In the genomic region with DNA sequence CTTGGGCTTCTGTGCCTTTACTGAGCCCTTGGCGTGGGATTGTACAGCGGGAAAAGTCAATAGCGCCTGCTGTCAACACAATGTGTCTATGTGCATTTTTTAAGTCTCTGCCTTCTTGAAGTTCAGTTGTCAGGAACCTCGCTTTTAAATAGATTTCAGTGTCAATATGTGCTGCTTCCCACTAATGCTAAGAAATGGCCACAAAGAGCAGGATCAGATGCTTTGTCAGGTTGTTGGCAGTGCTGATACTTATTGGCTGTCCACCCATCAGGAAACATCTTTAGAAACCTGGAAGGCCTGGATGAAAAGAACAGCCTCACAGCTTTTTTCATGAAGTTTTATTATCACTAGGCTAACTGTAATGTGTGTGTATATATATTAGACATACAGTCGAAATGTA, we compare ENCODE assay signal across 32 cellular contexts.
"Had no signal": no experiment of that assay in that cellular context is flagged by ENCODE, and none has a peak within 500 bp of the region (broad histone marks: within the 10 kb centered on the region; RNA-seq: fewer than 3 reads in every experiment).

No MANE protein-coding gene starts in this region.

- DNase-seq: activated CD4-positive, alpha-beta memory T cell treated with anti-CD3 and anti-CD28 coated beads, Interleukin-2, amount 10 ng/mL, durations not matched to agents 7 days and 5 days; activated CD4-positive, alpha-beta T cell treated with anti-CD3 and anti-CD28 coated beads for 1 hour; activated CD4-positive, alpha-beta T cell treated with anti-CD3 and anti-CD28 coated beads for 4 hours; activated CD4-positive, alpha-beta T cell treated with anti-CD3 and anti-CD28 coated beads, Interleukin-2, amount 10 ng/mL, durations not matched to agents 7 days and 5 days; activated CD4-positive, alpha-beta T cell treated with anti-CD3 and anti-CD28 coated beads, Interleukin-2, amount 50 U/mL, for 4 hours; activated CD8-positive, alpha-beta memory T cell treated with anti-CD3 and anti-CD28 coated beads, Interleukin-2, amount 50 U/mL, for 48 hours; activated gamma-delta T cell; activated naive CD4-positive, alpha-beta T cell; activated naive CD4-positive, alpha-beta T cell treated with anti-CD3 and anti-CD28 coated beads, Interleukin-2, amount 10 ng/mL, durations not matched to agents 7 days and 5 days; activated naive CD8-positive, alpha-beta T cell treated with anti-CD3 and anti-CD28 coated beads, Interleukin-2, amount 10 ng/mL, durations not matched to agents 7 days and 5 days; activated T-cell treated with anti-CD3 and anti-CD28 coated beads for 4 hours; activated T-cell treated with anti-CD3 and anti-CD28 coated beads, Interleukin-2, amount 50 U/mL, for 24 hours; activated T-cell treated with anti-CD3 and anti-CD28 coated beads, Interleukin-2, amount 50 U/mL, for 72 hours; central memory CD4-positive, alpha-beta T cell; cerebellar nuclear complex; colonic mucosa; effector CD8-positive, alpha-beta T cell; esophagus squamous epithelium; foreskin melanocyte; T-helper 2 cell had no signal

- H3K27me3 Mint-ChIP-seq: activated CD4-positive, alpha-beta memory T cell treated with anti-CD3 and anti-CD28 coated beads, Interleukin-2, amount 10 ng/mL, durations not matched to agents 7 days and 5 days; activated CD4-positive, alpha-beta T cell treated with anti-CD3 and anti-CD28 coated beads, Interleukin-2, amount 10 ng/mL, durations not matched to agents 7 days and 5 days; activated naive CD4-positive, alpha-beta T cell treated with anti-CD3 and anti-CD28 coated beads, Interleukin-2, amount 10 ng/mL, durations not matched to agents 7 days and 5 days; activated naive CD8-positive, alpha-beta T cell treated with anti-CD3 and anti-CD28 coated beads, Interleukin-2, amount 10 ng/mL, durations not matched to agents 7 days and 5 days; activated T-cell treated with anti-CD3 and anti-CD28 coated beads, Interleukin-2, amount 50 U/mL, for 24 hours; brain had no signal

- H3K27ac ChIP-seq: ascending aorta, breast epithelium, cardiac muscle cell, colonic mucosa, epithelial cell of prostate, esophagus squamous epithelium, gastroesophageal sphincter, VCaP had no signal

- FAIRE-seq: endometrium, endothelial cell of umbilical vein, TTC549 had no signal

- H3K4me1 Mint-ChIP-seq: activated CD4-positive, alpha-beta memory T cell treated with anti-CD3 and anti-CD28 coated beads, Interleukin-2, amount 10 ng/mL, durations not matched to agents 7 days and 5 days; activated CD4-positive, alpha-beta T cell treated with anti-CD3 and anti-CD28 coated beads, Interleukin-2, amount 10 ng/mL, durations not matched to agents 7 days and 5 days; activated naive CD4-positive, alpha-beta T cell treated with anti-CD3 and anti-CD28 coated beads, Interleukin-2, amount 10 ng/mL, durations not matched to agents 7 days and 5 days; activated naive CD8-positive, alpha-beta T cell treated with anti-CD3 and anti-CD28 coated beads, Interleukin-2, amount 10 ng/mL, durations not matched to agents 7 days and 5 days; WTC11 had no signal

- H3K4me1 ChIP-seq: ascending aorta, breast epithelium, colonic mucosa, esophagus squamous epithelium, gastroesophageal sphincter had no signal

- H3K9me3 ChIP-seq: ascending aorta, colonic mucosa, esophagus squamous epithelium had no signal

- H3K36me3 ChIP-seq: ascending aorta, breast epithelium, cardiac muscle cell, colonic mucosa, esophagus squamous epithelium, gastroesophageal sphincter had no signal

- H3K9me3 Mint-ChIP-seq: activated naive CD4-positive, alpha-beta T cell treated with anti-CD3 and anti-CD28 coated beads, Interleukin-2, amount 10 ng/mL, durations not matched to agents 7 days and 5 days had no signal

- H3K4me3 ChIP-seq: ascending aorta, breast epithelium, cardiac muscle cell, colonic mucosa, esophagus squamous epithelium, gastroesophageal sphincter had no signal

- H3K27ac Mint-ChIP-seq: activated CD4-positive, alpha-beta memory T cell treated with anti-CD3 and anti-CD28 coated beads, Interleukin-2, amount 10 ng/mL, durations not matched to agents 7 days and 5 days; activated CD4-positive, alpha-beta T cell treated with anti-CD3 and anti-CD28 coated beads, Interleukin-2, amount 10 ng/mL, durations not matched to agents 7 days and 5 days; activated naive CD4-positive, alpha-beta T cell treated with anti-CD3 and anti-CD28 coated beads, Interleukin-2, amount 10 ng/mL, durations not matched to agents 7 days and 5 days; activated naive CD4-positive, alpha-beta T cell treated with anti-CD3 and anti-CD28 coated beads, Interleukin-2, amount 50 U/mL, for 72 hours; activated naive CD8-positive, alpha-beta T cell treated with anti-CD3 and anti-CD28 coated beads, Interleukin-2, amount 10 ng/mL, durations not matched to agents 7 days and 5 days; activated T-cell treated with anti-CD3 and anti-CD28 coated beads, Interleukin-2, amount 50 U/mL, for 24 hours; activated T-cell treated with anti-CD3 and anti-CD28 coated beads, Interleukin-2, amount 50 U/mL, for 72 hours; brain; WTC11 had no signal

- H3K36me3 Mint-ChIP-seq: activated naive CD4-positive, alpha-beta T cell treated with anti-CD3 and anti-CD28 coated beads, Interleukin-2, amount 10 ng/mL, durations not matched to agents 7 days and 5 days; activated naive CD4-positive, alpha-beta T cell treated with anti-CD3 and anti-CD28 coated beads, Interleukin-2, amount 50 U/mL, for 72 hours; activated naive CD8-positive, alpha-beta T cell treated with anti-CD3 and anti-CD28 coated beads, Interleukin-2, amount 10 ng/mL, durations not matched to agents 7 days and 5 days had no signal

- H3K27me3 ChIP-seq: ascending aorta, breast epithelium, cardiac muscle cell, colonic mucosa, esophagus squamous epithelium, gastroesophageal sphincter had no signal

- H3K4me3 Mint-ChIP-seq: activated CD4-positive, alpha-beta memory T cell treated with anti-CD3 and anti-CD28 coated beads, Interleukin-2, amount 10 ng/mL, durations not matched to agents 7 days and 5 days; activated CD4-positive, alpha-beta T cell treated with anti-CD3 and anti-CD28 coated beads, Interleukin-2, amount 10 ng/mL, durations not matched to agents 7 days and 5 days; activated naive CD4-positive, alpha-beta T cell treated with anti-CD3 and anti-CD28 coated beads, Interleukin-2, amount 10 ng/mL, durations not matched to agents 7 days and 5 days; activated naive CD8-positive, alpha-beta T cell treated with anti-CD3 and anti-CD28 coated beads, Interleukin-2, amount 10 ng/mL, durations not matched to agents 7 days and 5 days; activated T-cell treated with anti-CD3 and anti-CD28 coated beads, Interleukin-2, amount 50 U/mL, for 24 hours; activated T-cell treated with anti-CD3 and anti-CD28 coated beads, Interleukin-2, amount 50 U/mL, for 72 hours; brain; WTC11 had no signal
